ENCODE assay signal across 1 cellular context in genomic region chr6:85594197-85594930, GRCh38.
TF ChIP-seq lines count a peak whose summit lies in the region.

No MANE protein-coding gene starts in this region.

TF ChIP-seq in SK-N-SH, 30 proteins besides CTCF, POLR2A, EP300 and RAD21 (continued from another document):
- TF ChIP-seq USF1 (IDR thresholded peaks at IDR 0.05; ENCODE audit: borderline replicate concordance, low read depth): no peak
- no peak for TF ChIP-seq SIN3A (IDR thresholded peaks at IDR 0.05; ENCODE audit: borderline replicate concordance, low read depth, low read length)
